Comparison of ENCODE assay signal across 1 cellular context in the genomic region with DNA sequence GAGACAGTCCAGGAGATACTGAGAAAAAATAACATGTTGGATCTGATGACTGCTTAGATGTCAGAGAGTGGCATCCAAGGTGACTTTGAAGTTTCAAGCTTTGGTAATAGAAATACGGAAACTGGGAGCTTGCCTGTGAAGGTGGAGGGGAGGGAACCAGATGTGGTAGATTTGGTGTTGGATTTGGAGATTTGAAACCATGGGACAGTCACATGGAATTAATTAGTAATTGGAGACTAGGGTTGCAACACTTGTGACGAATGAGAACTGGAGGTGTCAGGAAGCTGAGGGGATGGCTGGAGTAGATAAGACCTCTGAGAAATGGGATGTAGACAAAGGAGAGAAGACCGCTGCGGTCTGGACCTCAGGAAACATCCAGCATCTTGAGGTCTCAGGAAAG.
TF ChIP-seq lines count a peak whose summit lies in the region.

No MANE protein-coding gene starts in this region.

TF ChIP-seq in IMR-90, 13 proteins besides CTCF, POLR2A, EP300 and RAD21:
- no peak for TF ChIP-seq MAFK (IDR thresholded peaks at IDR 0.05; ENCODE audit: low read depth, low read length)
- no peak for TF ChIP-seq FOS (IDR thresholded peaks at IDR 0.05; ENCODE audit: low read depth, low read length)
- 0 out of 2 replicates have a peak, but pooled peaks have one; percentile 11 for TF ChIP-seq CEBPB (IDR thresholded peaks at IDR 0.05; ENCODE audit: low read depth, low read length)
- no peak for TF ChIP-seq MXI1 (IDR thresholded peaks at IDR 0.05; ENCODE audit: borderline replicate concordance, low read depth, low read length)
